Comparison of ENCODE assay signal across 24 cellular contexts in the genomic region with DNA sequence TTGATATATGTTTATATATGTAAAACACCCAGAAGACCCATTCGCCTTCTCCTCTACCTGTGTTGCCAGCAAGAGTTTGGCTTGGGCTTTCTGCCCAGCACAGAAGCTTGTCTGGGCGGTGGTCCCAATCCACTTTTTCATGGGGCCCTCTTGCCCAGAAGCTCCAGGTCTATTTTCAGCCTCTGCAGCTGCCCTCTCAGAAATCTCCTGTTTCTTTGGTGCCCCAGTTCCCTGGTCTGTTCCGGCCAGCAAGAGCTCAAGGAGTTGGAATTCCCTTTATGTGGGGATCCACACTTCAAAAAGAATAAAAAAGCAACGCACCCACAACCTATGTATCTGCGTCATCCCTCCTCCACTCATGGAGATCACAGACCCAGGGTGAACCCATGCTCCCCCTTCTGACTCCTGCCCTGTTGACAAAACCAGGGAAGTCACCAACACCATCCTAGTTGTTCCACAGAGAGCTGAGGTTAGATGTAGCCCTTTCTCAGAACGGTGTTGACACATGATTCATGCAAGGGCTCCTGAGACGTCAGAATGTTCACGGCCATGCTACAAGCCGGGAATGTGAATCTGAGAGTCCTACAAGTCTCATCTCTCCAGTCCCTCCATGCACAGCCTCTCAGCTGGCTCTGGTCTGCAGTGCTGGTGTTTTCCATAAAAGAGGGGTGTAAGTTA.
A peak's percentile ranks its signal among the peaks of the same experiment; 100 is the strongest.
DNase-seq lines count a peak whose midpoint lies in the region; ATAC-seq, FAIRE-seq and TF ChIP-seq lines count a peak whose summit lies in the region.
"Had no signal": no experiment of that assay in that cellular context is flagged by ENCODE, and none has a peak within 500 bp of the region (broad histone marks: within the 10 kb centered on the region; RNA-seq: fewer than 3 reads in every experiment).

No MANE protein-coding gene starts in this region.

- H2AFZ ChIP-seq in HepG2 (ENCODE audit: low read length) (no peak overlapping the region), trophoblast cell (ENCODE audit: insufficient read depth, low read length, poor library complexity) (no peak overlapping the region)
- H2AFZ ChIP-seq: GM23248 had no signal

- no peaks in the 10 kb centered on the region for H3K36me3 Mint-ChIP-seq in glutamatergic neuron (ENCODE audit: unreplicated experiment)
- H3K36me3 Mint-ChIP-seq: CD4-positive, CD25-positive, alpha-beta regulatory T cell; CD8-positive, alpha-beta T cell had no signal

- H3K79me2 ChIP-seq in HepG2 (ENCODE audit: insufficient read depth, low read length): no peaks in the 10 kb centered on the region
- no peaks in the 10 kb centered on the region for H3K79me2 ChIP-seq in trophoblast cell (ENCODE audit: control insufficient read depth, insufficient read depth, low read length, poor library complexity)

- POLR2A ChIA-PET in HepG2 (lab: Yijun Ruan, JAX): no interaction called here

- CTCF ChIA-PET in HepG2 (lab: Yijun Ruan, JAX; ENCODE audit: low intra/inter-chr PET ratio, low total read pairs): no interaction called here

- in situ Hi-C loops in HepG2 (cut with HindIII; ENCODE audit: extremely low pct_ligation_motif_present, low pct_unique_long_range_greater_than_20kb): no loop called here

- H3K4me2 ChIP-seq in HepG2 (ENCODE audit: low read depth, low read length) (peak overlapping the region; percentile 26; the same call in 1 of the 2 replicates), trophoblast cell (ENCODE audit: low read length) (no peak overlapping the region)
- H3K4me2 ChIP-seq: BLaER1 had no signal

- no peak overlapping the region for H4K8ac ChIP-seq in trophoblast cell (ENCODE audit: low read depth, low read length)

- H3K9me3 Mint-ChIP-seq in glutamatergic neuron (ENCODE audit: unreplicated experiment): peaks cover 3% of the 10 kb centered on the region
- H3K9me3 Mint-ChIP-seq: CD8-positive, alpha-beta T cell had no signal

- H3K27ac Mint-ChIP-seq in glutamatergic neuron (ENCODE audit: unreplicated experiment): peak overlapping the region; percentile 43
- H3K27ac Mint-ChIP-seq: B cell; CD8-positive, alpha-beta T cell had no signal

- TF ChIP-seq EP300 in HepG2 (IDR thresholded peaks at IDR 0.05; ENCODE audit: low read depth in 2 of 2, low read length in 2 of 2) (no peak), HepG2 (CRISPR knock-in tag; IDR thresholded peaks at IDR 0.05; ENCODE audit: borderline replicate concordance) (no peak)

- H2BK12ac ChIP-seq in trophoblast cell (ENCODE audit: low read length): no peak overlapping the region

- FAIRE-seq in HepG2 (lab: Jason Lieb, UNC): no peak
- FAIRE-seq: A204.1, GM12892, H1 had no signal

- H4K20me1 ChIP-seq in HepG2 (ENCODE audit: insufficient read depth, low read length): no peaks in the 10 kb centered on the region
- H4K20me1 ChIP-seq: BLaER1 had no signal

- no peak overlapping the region for H4K91ac ChIP-seq in trophoblast cell (ENCODE audit: low read depth, low read length)

- peaks cover 4% of the 10 kb centered on the region for H3K4me1 Mint-ChIP-seq in glutamatergic neuron (ENCODE audit: low read depth, unreplicated experiment)
- H3K4me1 Mint-ChIP-seq: B cell; CD4-positive, CD25-positive, alpha-beta regulatory T cell had no signal

- no peak overlapping the region for H3K4me3 Mint-ChIP-seq in glutamatergic neuron (ENCODE audit: unreplicated experiment)
- H3K4me3 Mint-ChIP-seq: B cell; CD4-positive, CD25-positive, alpha-beta regulatory T cell; CD8-positive, alpha-beta T cell had no signal

- 33% methylated on average over 9 of the region's 9 CpGs for WGBS in HepG2 (ENCODE audit: low lambda C conversion rate)
- WGBS in right lobe of liver (ENCODE audit: insufficient coverage, low coverage, low lambda C conversion rate, missing lambda C conversion rate): 67% methylated on average over 8 of the region's 9 CpGs
- WGBS in psoas muscle, 3 donors: 26 to 34% (median 28%) methylated on average over 9 of the region's 9 CpGs
- no CpG with 5 or more reads among the region's 9 CpGs for WGBS in trophoblast cell (ENCODE audit: extremely low coverage, insufficient coverage, insufficient read length)

- no peak overlapping the region for H3K18ac ChIP-seq in trophoblast cell (ENCODE audit: low read length)

- no peaks in the 10 kb centered on the region for H3K79me1 ChIP-seq in trophoblast cell (ENCODE audit: low read length)

- no peak for TF ChIP-seq RAD21 in HepG2 (CRISPR knock-in tag; IDR thresholded peaks at IDR 0.05)

- no peak overlapping the region for H3K4ac ChIP-seq in trophoblast cell (ENCODE audit: low read depth, low read length)

- no TSS peak for BruUV-seq in HepG2 (replicated peaks; lab: Mats Ljungman, UMichigan)

- no peak overlapping the region for H3K27ac ChIP-seq in HepG2 (ENCODE audit: extremely low read length, insufficient read depth, low read length)
- no peak overlapping the region for H3K27ac ChIP-seq in right lobe of liver
- H3K27ac ChIP-seq in psoas muscle: peak overlapping the region; percentile 51
- peak overlapping the region; percentile 71 for H3K27ac ChIP-seq in skeletal muscle tissue (ENCODE audit: low read depth, low read length)
- no peak overlapping the region for H3K27ac ChIP-seq in trophoblast cell (ENCODE audit: low read depth, low read length)
- H3K27ac ChIP-seq: 22Rv1, BLaER1, C4-2B, GM23248 had no signal

- DNase-seq in HepG2 (ENCODE audit: low spot score) (no peak), right lobe of liver (no peak), glutamatergic neuron (no peak), psoas muscle (no peak), NCI-H128 (lab: John Stamatoyannopoulos, UW; ENCODE audit: unreplicated experiment) (no peak), DMS79 (lab: John Stamatoyannopoulos, UW) (no peak), trophoblast cell (no peak)
- DNase-seq: Caco-2; CD4-positive, CD25-positive, alpha-beta regulatory T cell; CD8-positive, alpha-beta T cell; DMS153; DMS79 treated with DMSO at 0.1 percent for 48 hours; GF-D8; GM23248; H7; HCEC 1CT had no signal

- peaks cover 3% of the 10 kb centered on the region for H3K27me3 Mint-ChIP-seq in glutamatergic neuron (ENCODE audit: unreplicated experiment)
- H3K27me3 Mint-ChIP-seq: CD4-positive, CD25-positive, alpha-beta regulatory T cell had no signal

- TF ChIP-seq CTCF in HepG2 (CRISPR knock-in tag; IDR thresholded peaks at IDR 0.05): no peak
- no peak for TF ChIP-seq CTCF in right lobe of liver (IDR thresholded peaks at IDR 0.05)
- TF ChIP-seq CTCF in glutamatergic neuron (IDR thresholded peaks at IDR 0.05; ENCODE audit: partially characterized antibody, unreplicated experiment): no peak
- no peak for TF ChIP-seq CTCF in psoas muscle (IDR thresholded peaks at IDR 0.05)

- TF ChIP-seq POLR2A in HepG2 (IDR thresholded peaks at IDR 0.05; ENCODE audit: insufficient read depth in 1 of 2, low read depth in 2 of 2, low read length in 2 of 2) (no peak), right lobe of liver (IDR thresholded peaks at IDR 0.05) (no peak)

- no peak overlapping the region for H2BK120ac ChIP-seq in trophoblast cell (ENCODE audit: insufficient read depth, low read length, poor library complexity)

- ATAC-seq in HepG2 (peak; percentile 36; the same call in 1 of the 3 replicates), right lobe of liver (no peak), psoas muscle (peak; percentile 62 to 72 (median 67))
- ATAC-seq: CD8-positive, alpha-beta T cell had no signal

- no peak overlapping the region for H3K23ac ChIP-seq in trophoblast cell (ENCODE audit: low read length)

- H3K36me3 ChIP-seq in HepG2 (replicated peaks in 1 of 2; ENCODE audit: control insufficient read depth in 1 of 2, insufficient read depth in 2 of 2, low read length in 2 of 2) (no peaks in the 10 kb centered on the region), right lobe of liver (no peaks in the 10 kb centered on the region), psoas muscle (ENCODE audit: insufficient read depth in 1 of 2, low read depth in 1 of 2) (no peaks in the 10 kb centered on the region), skeletal muscle tissue (ENCODE audit: control insufficient read depth in 3 of 3, insufficient read depth in 3 of 3, low read length in 3 of 3) (no peaks in the 10 kb centered on the region), trophoblast cell (ENCODE audit: control insufficient read depth in 1 of 2, insufficient read depth in 2 of 2, low read length in 2 of 2) (no peaks in the 10 kb centered on the region)
- H3K36me3 ChIP-seq: BLaER1 had no signal

- no peak overlapping the region for H4K12ac ChIP-seq in trophoblast cell (ENCODE audit: low read depth, low read length)

- H3K9me3 ChIP-seq in HepG2 (ENCODE audit: low read length): no peaks in the 10 kb centered on the region
- no peaks in the 10 kb centered on the region for H3K9me3 ChIP-seq in right lobe of liver
- H3K9me3 ChIP-seq in psoas muscle: no peaks in the 10 kb centered on the region
- no peaks in the 10 kb centered on the region for H3K9me3 ChIP-seq in skeletal muscle tissue (ENCODE audit: control insufficient read depth in 3 of 3, low read length in 3 of 3)
- peaks cover 4% of the 10 kb centered on the region for H3K9me3 ChIP-seq in trophoblast cell (ENCODE audit: insufficient read depth, low read depth, low read length)
- H3K9me3 ChIP-seq: BLaER1, Caco-2 had no signal

- H3K27me3 ChIP-seq in HepG2 (ENCODE audit: control insufficient read depth in 1 of 2, insufficient read depth in 2 of 2, low read length in 2 of 2) (peaks cover 2 to 3% of the 10 kb centered on the region in 2 experiments; a peak in 3 of 5 replicates), right lobe of liver (no peaks in the 10 kb centered on the region), psoas muscle (ENCODE audit: insufficient read depth in 3 of 3, low read length in 2 of 3) (no peaks in the 10 kb centered on the region), skeletal muscle tissue (ENCODE audit: control insufficient read depth in 3 of 3, insufficient read depth in 3 of 3, low read length in 3 of 3) (no peaks in the 10 kb centered on the region), trophoblast cell (ENCODE audit: insufficient read depth, low read length) (no peaks in the 10 kb centered on the region)
- H3K27me3 ChIP-seq: BLaER1 had no signal

- H2BK5ac ChIP-seq in trophoblast cell (ENCODE audit: low read depth, low read length, poor library complexity): no peak overlapping the region

- H3K4me3 ChIP-seq in HepG2 (replicated peaks in 1 of 3; ENCODE audit: insufficient read depth in 1 of 3, low read depth in 2 of 3, low read length in 3 of 3) (no peak overlapping the region), right lobe of liver (no peak overlapping the region), psoas muscle (no peak overlapping the region), skeletal muscle tissue (ENCODE audit: low read length in 3 of 3) (peak overlapping the region; percentile 1 to 14 (median 1)), trophoblast cell (ENCODE audit: low read depth, low read length) (no peak overlapping the region)
- H3K4me3 ChIP-seq: BLaER1, GM23248 had no signal

- H3K4me1 ChIP-seq in HepG2 (ENCODE audit: insufficient read depth, low read length) (peaks cover 41% of the 10 kb centered on the region), right lobe of liver (no peaks in the 10 kb centered on the region), psoas muscle (peaks cover 23% of the 10 kb centered on the region), skeletal muscle tissue (ENCODE audit: control insufficient read depth in 3 of 3, insufficient read depth in 3 of 3, low read length in 3 of 3) (peaks cover 27 to 44% (median 34%) of the 10 kb centered on the region in 3 donors), trophoblast cell (ENCODE audit: control insufficient read depth in 1 of 2, insufficient read depth in 2 of 2, low read length in 2 of 2) (no peaks in the 10 kb centered on the region)
- H3K4me1 ChIP-seq: Caco-2 had no signal

- intact Hi-C loops in HepG2 (cut with micrococcal nuclease; ENCODE audit: unreplicated experiment): loop anchor here (10.0 kb wide), 1 partner anchor 154 kb away; a partner anchor contains a TSS
- intact Hi-C loops in right lobe of liver (cut with DNase I): no loop called here
- intact Hi-C loops in psoas muscle (cut with DNase I): no loop called here

- no peak overlapping the region for H2AK5ac ChIP-seq in trophoblast cell (ENCODE audit: low read length)

- H3K14ac ChIP-seq in trophoblast cell (ENCODE audit: low read length): no peak overlapping the region

- H3K9ac ChIP-seq in HepG2 (ENCODE audit: insufficient read depth, low read depth, low read length): no peak overlapping the region
- peak overlapping the region in 1 of 3 donors; percentile 40 for H3K9ac ChIP-seq in skeletal muscle tissue (ENCODE audit: low read depth in 1 of 3, low read length in 3 of 3)
- no peak overlapping the region for H3K9ac ChIP-seq in trophoblast cell (ENCODE audit: low read length)
- H3K9ac ChIP-seq: BLaER1, GM23248 had no signal

Comparison
In these comparisons a context has a peak if more than half of its experiments do, and no peak if none do; other contexts are left out.
1. ATAC-seq: peak in HepG2 (single experiment) and psoas muscle (4 of 4); none in right lobe of liver (0 of 4).
2. H3K27ac ChIP-seq: peak in psoas muscle (single experiment) and skeletal muscle tissue (single experiment); none in HepG2 (single experiment), right lobe of liver (0 of 3) and trophoblast cell (single experiment).
3. H3K4me3 ChIP-seq: peak in skeletal muscle tissue (3 of 3); none in HepG2 (0 of 3), right lobe of liver (0 of 3), psoas muscle (single experiment) and trophoblast cell (single experiment).